ENCODE assay signal across 8 cellular contexts in the genomic region with DNA sequence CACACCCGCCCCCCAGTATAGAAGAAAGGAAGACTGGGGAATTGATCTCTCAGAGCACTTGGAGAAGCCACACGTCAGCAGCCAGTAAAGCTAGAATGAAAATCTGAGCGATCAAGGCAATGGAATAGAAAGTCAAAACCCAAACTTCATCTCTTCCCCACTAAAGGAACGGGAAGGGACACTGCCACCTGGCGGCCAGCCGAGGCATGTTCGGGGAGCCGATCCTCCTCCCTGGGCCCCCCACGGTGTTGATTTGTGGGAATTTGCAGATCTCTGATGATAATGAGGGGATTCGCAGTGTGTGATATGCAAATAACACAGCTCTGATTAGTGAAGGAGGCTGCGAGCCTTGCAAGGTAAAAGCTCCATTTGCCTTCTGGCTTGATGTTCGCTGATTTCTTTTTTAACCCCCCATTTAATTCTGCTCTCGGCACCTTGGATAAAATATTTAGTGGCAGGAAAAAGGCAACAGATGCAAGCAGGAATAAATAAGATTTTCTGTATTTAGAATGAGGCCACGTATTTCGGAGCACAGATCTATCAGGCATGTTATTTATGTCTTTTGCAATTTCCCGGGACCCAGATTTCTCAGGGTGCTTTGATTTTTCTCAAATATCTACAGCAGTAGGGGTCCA.
DNase-seq lines count a peak whose midpoint lies in the region; ATAC-seq and TF ChIP-seq lines count a peak whose summit lies in the region.

No MANE protein-coding gene starts in this region.

- ATAC-seq in GM18520 (IDR thresholded peaks at IDR 0.05; ENCODE audit: unreplicated experiment) (no peak), HG02884 (IDR thresholded peaks at IDR 0.05; ENCODE audit: unreplicated experiment) (no peak)

- H3K4me1 Mint-ChIP-seq in activated T-cell treated with anti-CD3 and anti-CD28 coated beads, Interleukin-2, amount 50 U/mL, for 24 hours (ENCODE audit: low read depth), result no peaks in the 10 kb centered on the region
- no peaks in the 10 kb centered on the region for H3K4me1 Mint-ChIP-seq in glutamatergic neuron (ENCODE audit: low read depth, unreplicated experiment)

- peaks cover 14% of the 10 kb centered on the region for H3K27me3 Mint-ChIP-seq in activated T-cell treated with anti-CD3 and anti-CD28 coated beads, Interleukin-2, amount 50 U/mL, for 24 hours
- H3K27me3 Mint-ChIP-seq in glutamatergic neuron (ENCODE audit: unreplicated experiment), result peaks cover 4% of the 10 kb centered on the region

- H3K36me3 Mint-ChIP-seq in activated T-cell treated with anti-CD3 and anti-CD28 coated beads, Interleukin-2, amount 50 U/mL, for 24 hours (ENCODE audit: low read depth), result no peaks in the 10 kb centered on the region
- no peaks in the 10 kb centered on the region for H3K36me3 Mint-ChIP-seq in glutamatergic neuron (ENCODE audit: unreplicated experiment)

- H3K9me3 Mint-ChIP-seq in activated T-cell treated with anti-CD3 and anti-CD28 coated beads, Interleukin-2, amount 50 U/mL, for 24 hours, result no peaks in the 10 kb centered on the region
- H3K9me3 Mint-ChIP-seq in glutamatergic neuron (ENCODE audit: unreplicated experiment), result peaks cover 23% of the 10 kb centered on the region

- no peak overlapping the region for H3K4me3 Mint-ChIP-seq in activated T-cell treated with anti-CD3 and anti-CD28 coated beads, Interleukin-2, amount 50 U/mL, for 24 hours
- H3K4me3 Mint-ChIP-seq in glutamatergic neuron (ENCODE audit: unreplicated experiment), result no peak overlapping the region

- TF ChIP-seq CTCF in glutamatergic neuron (IDR thresholded peaks at IDR 0.05; ENCODE audit: partially characterized antibody, unreplicated experiment), result peak; percentile 52

- DNase-seq in activated T-cell treated with anti-CD3 and anti-CD28 coated beads, Interleukin-2, amount 50 U/mL, for 24 hours, result peak; percentile 33
- no peak for DNase-seq in activated T-cell treated with anti-CD3 and anti-CD28 coated beads, Interleukin-2, amount 50 U/mL, for 1 hour
- DNase-seq in HT1080 (ENCODE audit: low read depth) (peak; percentile 22), SW480 (ENCODE audit: low spot score) (peak; percentile 30), glutamatergic neuron (no peak)
- peak; percentile 57 for DNase-seq in stimulated activated CD4-positive, alpha-beta T cell treated with anti-CD3 and anti-CD28 coated beads, Interleukin-15, amount 100 ng/mL, for 24 hours

- H3K27ac Mint-ChIP-seq in activated T-cell treated with anti-CD3 and anti-CD28 coated beads, Interleukin-2, amount 50 U/mL, for 24 hours, result no peak overlapping the region
- H3K27ac Mint-ChIP-seq in glutamatergic neuron (ENCODE audit: unreplicated experiment), result no peak overlapping the region

Comparison
In these comparisons a context has a peak if more than half of its experiments do, and no peak if none do; other contexts are left out.
1. DNase-seq: peak in activated T-cell treated with anti-CD3 and anti-CD28 coated beads, Interleukin-2, amount 50 U/mL, for 24 hours (single experiment), HT1080 (single experiment), SW480 (single experiment) and stimulated activated CD4-positive, alpha-beta T cell treated with anti-CD3 and anti-CD28 coated beads, Interleukin-15, amount 100 ng/mL, for 24 hours (single experiment); none in activated T-cell treated with anti-CD3 and anti-CD28 coated beads, Interleukin-2, amount 50 U/mL, for 1 hour (single experiment) and glutamatergic neuron (single experiment).